9 cellular contexts compared by ENCODE assay signal in the genomic region with DNA sequence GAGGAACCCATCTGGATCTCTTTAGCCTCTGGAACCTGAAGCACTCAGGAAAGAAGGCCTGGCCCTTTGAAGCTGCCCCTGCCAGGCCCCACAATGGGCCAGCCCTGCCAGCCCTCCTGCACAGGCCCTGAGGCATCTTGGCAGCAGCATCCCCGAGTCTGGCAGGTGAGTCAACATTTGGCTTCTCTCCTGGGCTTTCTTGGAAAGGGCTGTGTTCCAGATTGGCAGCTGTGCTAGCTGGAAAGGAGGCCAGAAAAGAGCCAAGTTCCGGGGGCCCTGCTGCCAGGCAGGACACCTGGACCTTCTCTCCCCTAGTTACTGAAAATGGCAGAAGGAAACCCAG.
DNase-seq lines count a peak whose midpoint lies in the region; ATAC-seq, FAIRE-seq and TF ChIP-seq lines count a peak whose summit lies in the region.
"Had no signal": no experiment of that assay in that cellular context is flagged by ENCODE, and none has a peak within 500 bp of the region (broad histone marks: within the 10 kb centered on the region; RNA-seq: fewer than 3 reads in every experiment).

No MANE protein-coding gene starts in this region.

- no peaks in the 10 kb centered on the region for H3K36me3 Mint-ChIP-seq in natural killer cell

- no peak overlapping the region for H3K27ac Mint-ChIP-seq in natural killer cell

- intact Hi-C loops in natural killer cell (cut with micrococcal nuclease): no loop called here

- FAIRE-seq in H54 (lab: Jason Lieb, UNC): peak; percentile 87

- no peak for TF ChIP-seq POLR2A in H54 (IDR thresholded peaks at IDR 0.05; ENCODE audit: low read depth, low read length)

- H3K4me3 Mint-ChIP-seq in natural killer cell: no peak overlapping the region

- no peaks in the 10 kb centered on the region for H3K9me3 Mint-ChIP-seq in natural killer cell

- no peaks in the 10 kb centered on the region for H3K4me1 Mint-ChIP-seq in natural killer cell

- TF ChIP-seq CTCF in foreskin fibroblast (IDR thresholded peaks at IDR 0.05; ENCODE audit: low read depth, low read length) (no peak), natural killer cell (IDR thresholded peaks at IDR 0.05) (no peak)

- DNase-seq in H54 (ENCODE audit: insufficient read length, low spot score) (peak; percentile 78), RPMI7951 (ENCODE audit: low read depth) (peak; percentile 99), foreskin fibroblast (peak; percentile 80 to 93), skeletal muscle cell (ENCODE audit: low read depth) (peak; percentile 29), GDM1 (lab: John Stamatoyannopoulos, UW) (no peak), natural killer cell (no peak)
- DNase-seq: foreskin melanocyte had no signal

- peaks cover 10 to 18% of the 10 kb centered on the region in 2 donors for H3K27me3 Mint-ChIP-seq in natural killer cell (ENCODE audit: low read depth in 2 of 2)

- no peak overlapping the region for H3K4me3 ChIP-seq in foreskin fibroblast (ENCODE audit: low read depth in 1 of 2, low read length in 2 of 2)
- H3K4me3 ChIP-seq in skeletal muscle cell (ENCODE audit: low read depth, low read length): no peak overlapping the region

- ATAC-seq in HG03039 (IDR thresholded peaks at IDR 0.05; ENCODE audit: unreplicated experiment): no peak
- no peak for ATAC-seq in GM18519 (IDR thresholded peaks at IDR 0.05; ENCODE audit: low FRiP score, unreplicated experiment)
- no peak for ATAC-seq in natural killer cell

Comparison
In these comparisons a context has a peak if more than half of its experiments do, and no peak if none do; other contexts are left out.
1. DNase-seq: peak in H54 (single experiment), RPMI7951 (single experiment), foreskin fibroblast (2 of 2) and skeletal muscle cell (single experiment); none in GDM1 (single experiment) and natural killer cell (single experiment).